9 cellular contexts compared by ENCODE assay signal in the genomic region with DNA sequence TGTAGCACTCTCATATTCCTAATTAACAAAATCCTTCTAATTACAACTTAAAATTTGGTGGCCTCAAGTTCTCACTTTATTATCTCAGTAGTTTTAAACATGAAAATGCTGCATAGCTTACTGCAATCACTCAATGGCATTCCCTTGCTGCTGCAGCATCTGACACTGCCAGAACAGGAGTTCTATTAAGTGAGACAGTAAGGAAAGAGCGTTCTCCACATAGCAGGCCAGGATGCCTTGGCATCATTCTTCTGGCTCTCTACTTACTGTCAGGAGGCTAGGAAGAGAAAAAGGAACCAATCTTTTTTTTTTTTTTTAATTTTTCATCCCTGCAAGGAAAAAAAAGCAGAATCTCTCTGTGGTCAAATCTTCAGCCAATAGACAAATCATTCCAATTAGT. TPM values are rescaled to one million over a fixed set of nuclear protein-coding genes. Genes with fewer than 3 reads are reported as not detected.
DNase-seq lines count a peak whose midpoint lies in the region; ATAC-seq and TF ChIP-seq lines count a peak whose summit lies in the region.
"Had no signal": no experiment of that assay in that cellular context is flagged by ENCODE, and none has a peak within 500 bp of the region (broad histone marks: within the 10 kb centered on the region; RNA-seq: fewer than 3 reads in every experiment).

No MANE protein-coding gene starts in this region.

- H3K27ac Mint-ChIP-seq in T-helper 1 cell treated with Interleukin-12 subunit alpha and Interleukin-12 subunit beta and Interleukin-4 antibody, amounts not matched to agents 30 μg/mL and 1 μg/mL, for 36 hours, result peak overlapping the region; percentile 52
- H3K27ac Mint-ChIP-seq in activated B cell treated with CpG ODN at 0.5 μM for 24 hours (peak overlapping the region; percentile 62), glutamatergic neuron (ENCODE audit: unreplicated experiment) (peak overlapping the region; percentile 64)
- H3K27ac Mint-ChIP-seq in stimulated activated naive B cell treated with anti-CD40 and anti-IgM and Interleukin-4, amounts not matched to agents 10 μg/mL and 1 μg/mL and 100 μg/mL, for 72 hours, result no peak overlapping the region

- no peak for TF ChIP-seq CTCF in activated B cell treated with CpG ODN at 0.5 μM for 24 hours (IDR thresholded peaks at IDR 0.05)
- no peak for TF ChIP-seq CTCF in glutamatergic neuron (IDR thresholded peaks at IDR 0.05; ENCODE audit: partially characterized antibody, unreplicated experiment)
- no peak for TF ChIP-seq CTCF in GM13976 (IDR thresholded peaks at IDR 0.05; ENCODE audit: borderline replicate concordance, control extremely low read depth, extremely low read depth, insufficient read depth, missing control alignments)

- peaks cover 46% of the 10 kb centered on the region for H3K4me1 Mint-ChIP-seq in T-helper 1 cell treated with Interleukin-12 subunit alpha and Interleukin-12 subunit beta and Interleukin-4 antibody, amounts not matched to agents 30 μg/mL and 1 μg/mL, for 36 hours (ENCODE audit: low read depth)
- H3K4me1 Mint-ChIP-seq in activated B cell treated with CpG ODN at 0.5 μM for 24 hours, result peaks cover 73% of the 10 kb centered on the region
- peaks cover 16% of the 10 kb centered on the region for H3K4me1 Mint-ChIP-seq in glutamatergic neuron (ENCODE audit: low read depth, unreplicated experiment)
- H3K4me1 Mint-ChIP-seq in stimulated activated naive B cell treated with anti-CD40 and anti-IgM and Interleukin-4, amounts not matched to agents 10 μg/mL and 1 μg/mL and 100 μg/mL, for 72 hours, result peaks cover 18 to 64% of the 10 kb centered on the region in 2 donors

- ATAC-seq in activated B cell treated with CpG ODN at 0.5 μM for 24 hours (ENCODE audit: low read depth), result no peak
- ATAC-seq in stimulated activated naive B cell treated with anti-CD40 and anti-IgM and Interleukin-4, amounts not matched to agents 10 μg/mL and 1 μg/mL and 100 μg/mL, for 72 hours (replicated peaks), result no peak

- in situ Hi-C loops in GM13976 (cut with MboI; ENCODE audit: low sequenced_read_pairs, unreplicated experiment), result no loop called here

- peaks cover 49% of the 10 kb centered on the region for H3K36me3 Mint-ChIP-seq in T-helper 1 cell treated with Interleukin-12 subunit alpha and Interleukin-12 subunit beta and Interleukin-4 antibody, amounts not matched to agents 30 μg/mL and 1 μg/mL, for 36 hours (ENCODE audit: low read depth)
- H3K36me3 Mint-ChIP-seq in activated B cell treated with CpG ODN at 0.5 μM for 24 hours (ENCODE audit: low read depth) (peaks cover 66% of the 10 kb centered on the region), glutamatergic neuron (ENCODE audit: unreplicated experiment) (no peaks in the 10 kb centered on the region)
- peaks cover 24 to 45% of the 10 kb centered on the region in 2 donors for H3K36me3 Mint-ChIP-seq in stimulated activated naive B cell treated with anti-CD40 and anti-IgM and Interleukin-4, amounts not matched to agents 10 μg/mL and 1 μg/mL and 100 μg/mL, for 72 hours

- DNase-seq in T-helper 1 cell, result no peak
- no peak for DNase-seq in activated B cell treated with CpG ODN at 0.5 μM for 24 hours
- DNase-seq in glutamatergic neuron, result no peak
- no peak for DNase-seq in stimulated activated naive B cell treated with anti-CD40 and anti-IgM and Interleukin-4, amounts not matched to agents 10 μg/mL and 1 μg/mL and 100 μg/mL, for 72 hours
- no peak for DNase-seq in GM13976 (ENCODE audit: low spot score)
- DNase-seq in cortex of kidney (lab: John Stamatoyannopoulos, UW), result no peak
- DNase-seq in NCI-H146 treated with DMSO at 0.1 percent for 48 hours (lab: John Stamatoyannopoulos, UW; ENCODE audit: unreplicated experiment), result no peak
- DNase-seq: T1000 had no signal

- POLR2A ChIA-PET in activated B cell treated with CpG ODN at 0.5 μM for 24 hours (lab: Charles Lee), result interaction anchor here (0.7 to 0.8 kb wide), 2 partner anchors 68 to 178 kb away, joined by 3 to 9 read pairs; a partner anchor contains a TSS

- no peaks in the 10 kb centered on the region for H3K27me3 Mint-ChIP-seq in T-helper 1 cell treated with Interleukin-12 subunit alpha and Interleukin-12 subunit beta and Interleukin-4 antibody, amounts not matched to agents 30 μg/mL and 1 μg/mL, for 36 hours (ENCODE audit: low read depth)
- H3K27me3 Mint-ChIP-seq in activated B cell treated with CpG ODN at 0.5 μM for 24 hours (no peaks in the 10 kb centered on the region), glutamatergic neuron (ENCODE audit: unreplicated experiment) (peaks cover 15% of the 10 kb centered on the region)
- no peaks in the 10 kb centered on the region for H3K27me3 Mint-ChIP-seq in stimulated activated naive B cell treated with anti-CD40 and anti-IgM and Interleukin-4, amounts not matched to agents 10 μg/mL and 1 μg/mL and 100 μg/mL, for 72 hours

- intact Hi-C loops in activated B cell treated with CpG ODN at 0.5 μM for 24 hours (cut with micrococcal nuclease), result loop anchor here (5.0 to 10.0 kb wide), 3 partner anchors 208 to 932 kb away; a partner anchor contains a TSS

- peak overlapping the region; percentile 93 for H3K4me3 Mint-ChIP-seq in T-helper 1 cell treated with Interleukin-12 subunit alpha and Interleukin-12 subunit beta and Interleukin-4 antibody, amounts not matched to agents 30 μg/mL and 1 μg/mL, for 36 hours
- peak overlapping the region; percentile 95 for H3K4me3 Mint-ChIP-seq in activated B cell treated with CpG ODN at 0.5 μM for 24 hours
- H3K4me3 Mint-ChIP-seq in glutamatergic neuron (ENCODE audit: unreplicated experiment), result peak overlapping the region; percentile 61
- peak overlapping the region; percentile 22 to 62 for H3K4me3 Mint-ChIP-seq in stimulated activated naive B cell treated with anti-CD40 and anti-IgM and Interleukin-4, amounts not matched to agents 10 μg/mL and 1 μg/mL and 100 μg/mL, for 72 hours

- CTCF ChIA-PET in activated B cell treated with CpG ODN at 0.5 μM for 24 hours (lab: Charles Lee), result interaction anchor here (1.0 kb wide), 1 partner anchor 15 kb away, joined by 3 read pairs; no protein-coding TSS in a partner anchor

- H3K9me3 Mint-ChIP-seq in T-helper 1 cell treated with Interleukin-12 subunit alpha and Interleukin-12 subunit beta and Interleukin-4 antibody, amounts not matched to agents 30 μg/mL and 1 μg/mL, for 36 hours, result no peaks in the 10 kb centered on the region
- H3K9me3 Mint-ChIP-seq in activated B cell treated with CpG ODN at 0.5 μM for 24 hours (no peaks in the 10 kb centered on the region), glutamatergic neuron (ENCODE audit: unreplicated experiment) (peaks cover 15% of the 10 kb centered on the region)
- H3K9me3 Mint-ChIP-seq in stimulated activated naive B cell treated with anti-CD40 and anti-IgM and Interleukin-4, amounts not matched to agents 10 μg/mL and 1 μg/mL and 100 μg/mL, for 72 hours, result no peaks in the 10 kb centered on the region

RNA-seq across cellular contexts. Expression of a gene that starts 3.2 kb away (rescaled TPM):
- 281 and 303 TPM in 2 replicates for total RNA-seq in activated B cell treated with CpG ODN at 0.5 μM for 24 hours
- 177 TPM for total RNA-seq in glutamatergic neuron (ENCODE audit: unreplicated experiment)

RNA-seq across cellular contexts. Expression of a gene that starts 19.6 kb away (rescaled TPM):
- total RNA-seq in activated B cell treated with CpG ODN at 0.5 μM for 24 hours (47.7 and 52.9 TPM in 2 replicates), glutamatergic neuron (ENCODE audit: unreplicated experiment) (18.2 TPM)

RNA-seq across cellular contexts. Expression of a gene that starts 58.9 kb away (rescaled TPM):
- 9.8 and 12.8 TPM in 2 replicates for total RNA-seq in activated B cell treated with CpG ODN at 0.5 μM for 24 hours
- total RNA-seq in glutamatergic neuron (ENCODE audit: unreplicated experiment), result 2.3 TPM

Comparison
In these comparisons a context has a peak if more than half of its experiments do, and no peak if none do; other contexts are left out.
1. H3K4me3 Mint-ChIP-seq: peak in every context shown above with its lines; median percentile 95 in activated B cell treated with CpG ODN at 0.5 μM for 24 hours; 93 in T-helper 1 cell treated with Interleukin-12 subunit alpha and Interleukin-12 subunit beta and Interleukin-4 antibody, amounts not matched to agents 30 μg/mL and 1 μg/mL, for 36 hours; 61 in glutamatergic neuron; 42 in stimulated activated naive B cell treated with anti-CD40 and anti-IgM and Interleukin-4, amounts not matched to agents 10 μg/mL and 1 μg/mL and 100 μg/mL, for 72 hours.